Comparison of ENCODE assay signal across 1 cellular context in the genomic region with DNA sequence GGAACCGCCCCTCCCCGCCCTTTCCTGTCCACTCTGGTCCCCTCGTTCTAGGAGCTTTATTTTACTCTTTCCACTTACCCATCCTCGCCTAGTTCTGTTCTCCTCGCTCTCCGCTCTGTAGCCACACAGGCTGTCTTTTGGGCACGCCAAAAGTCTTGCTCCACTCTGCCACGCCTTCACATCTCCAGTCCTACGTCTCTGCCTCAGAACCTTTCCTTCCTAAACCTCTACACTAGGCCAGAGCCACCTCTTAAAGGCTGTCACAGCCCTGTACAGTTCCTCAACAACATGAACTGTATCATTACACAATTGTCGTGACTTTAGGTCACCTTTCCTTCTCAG.
TF ChIP-seq lines count a peak whose summit lies in the region.

No MANE protein-coding gene starts in this region.

TF ChIP-seq in K562, 482 proteins besides CTCF, POLR2A, EP300 and RAD21 (continued from another document and continues in another):
- TF ChIP-seq, protein P1, sequence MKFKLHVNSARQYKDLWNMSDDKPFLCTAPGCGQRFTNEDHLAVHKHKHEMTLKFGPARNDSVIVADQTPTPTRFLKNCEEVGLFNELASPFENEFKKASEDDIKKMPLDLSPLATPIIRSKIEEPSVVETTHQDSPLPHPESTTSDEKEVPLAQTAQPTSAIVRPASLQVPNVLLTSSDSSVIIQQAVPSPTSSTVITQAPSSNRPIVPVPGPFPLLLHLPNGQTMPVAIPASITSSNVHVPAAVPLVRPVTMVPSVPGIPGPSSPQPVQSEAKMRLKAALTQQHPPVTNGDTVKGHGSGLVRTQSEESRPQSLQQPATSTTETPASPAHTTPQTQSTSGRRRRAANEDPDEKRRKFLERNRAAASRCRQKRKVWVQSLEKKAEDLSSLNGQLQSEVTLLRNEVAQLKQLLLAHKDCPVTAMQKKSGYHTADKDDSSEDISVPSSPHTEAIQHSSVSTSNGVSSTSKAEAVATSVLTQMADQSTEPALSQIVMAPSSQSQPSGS (CRISPR knock-in tag; IDR thresholded peaks at IDR 0.05) = no peak
- peak in 1 of 2 experiments; percentile 45; a peak in 1 of 4 replicates for TF ChIP-seq FOXK2 (conservative IDR thresholded peaks at IDR 0.05 in 1 of 2, IDR thresholded peaks at IDR 0.05 in 1 of 2; ENCODE audit: low read depth in 2 of 2)
- no peak for TF ChIP-seq NFE2 (IDR thresholded peaks at IDR 0.05; ENCODE audit: low read depth)
- no peak for TF ChIP-seq STAT5A (IDR thresholded peaks at IDR 0.05; ENCODE audit: borderline replicate concordance, low read length)
- TF ChIP-seq, protein P2, sequence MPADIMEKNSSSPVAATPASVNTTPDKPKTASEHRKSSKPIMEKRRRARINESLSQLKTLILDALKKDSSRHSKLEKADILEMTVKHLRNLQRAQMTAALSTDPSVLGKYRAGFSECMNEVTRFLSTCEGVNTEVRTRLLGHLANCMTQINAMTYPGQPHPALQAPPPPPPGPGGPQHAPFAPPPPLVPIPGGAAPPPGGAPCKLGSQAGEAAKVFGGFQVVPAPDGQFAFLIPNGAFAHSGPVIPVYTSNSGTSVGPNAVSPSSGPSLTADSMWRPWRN (IDR thresholded peaks at IDR 0.05; ENCODE audit: low read depth) = no peak
- no peak for TF ChIP-seq PHF8 (IDR thresholded peaks at IDR 0.05; ENCODE audit: borderline replicate concordance, low read length)
- TF ChIP-seq ZNF695 (CRISPR knock-in tag; IDR thresholded peaks at IDR 0.05) = no peak
- TF ChIP-seq NR1H2 (CRISPR knock-in tag; IDR thresholded peaks at IDR 0.05) = no peak
- TF ChIP-seq RBM22 (IDR thresholded peaks at IDR 0.05; ENCODE audit: low read depth, low read length, poor library complexity, severe bottlenecking) = no peak
- TF ChIP-seq ZC3H11A (IDR thresholded peaks at IDR 0.05; ENCODE audit: low read depth, low read length) = no peak
- TF ChIP-seq, protein P3, sequence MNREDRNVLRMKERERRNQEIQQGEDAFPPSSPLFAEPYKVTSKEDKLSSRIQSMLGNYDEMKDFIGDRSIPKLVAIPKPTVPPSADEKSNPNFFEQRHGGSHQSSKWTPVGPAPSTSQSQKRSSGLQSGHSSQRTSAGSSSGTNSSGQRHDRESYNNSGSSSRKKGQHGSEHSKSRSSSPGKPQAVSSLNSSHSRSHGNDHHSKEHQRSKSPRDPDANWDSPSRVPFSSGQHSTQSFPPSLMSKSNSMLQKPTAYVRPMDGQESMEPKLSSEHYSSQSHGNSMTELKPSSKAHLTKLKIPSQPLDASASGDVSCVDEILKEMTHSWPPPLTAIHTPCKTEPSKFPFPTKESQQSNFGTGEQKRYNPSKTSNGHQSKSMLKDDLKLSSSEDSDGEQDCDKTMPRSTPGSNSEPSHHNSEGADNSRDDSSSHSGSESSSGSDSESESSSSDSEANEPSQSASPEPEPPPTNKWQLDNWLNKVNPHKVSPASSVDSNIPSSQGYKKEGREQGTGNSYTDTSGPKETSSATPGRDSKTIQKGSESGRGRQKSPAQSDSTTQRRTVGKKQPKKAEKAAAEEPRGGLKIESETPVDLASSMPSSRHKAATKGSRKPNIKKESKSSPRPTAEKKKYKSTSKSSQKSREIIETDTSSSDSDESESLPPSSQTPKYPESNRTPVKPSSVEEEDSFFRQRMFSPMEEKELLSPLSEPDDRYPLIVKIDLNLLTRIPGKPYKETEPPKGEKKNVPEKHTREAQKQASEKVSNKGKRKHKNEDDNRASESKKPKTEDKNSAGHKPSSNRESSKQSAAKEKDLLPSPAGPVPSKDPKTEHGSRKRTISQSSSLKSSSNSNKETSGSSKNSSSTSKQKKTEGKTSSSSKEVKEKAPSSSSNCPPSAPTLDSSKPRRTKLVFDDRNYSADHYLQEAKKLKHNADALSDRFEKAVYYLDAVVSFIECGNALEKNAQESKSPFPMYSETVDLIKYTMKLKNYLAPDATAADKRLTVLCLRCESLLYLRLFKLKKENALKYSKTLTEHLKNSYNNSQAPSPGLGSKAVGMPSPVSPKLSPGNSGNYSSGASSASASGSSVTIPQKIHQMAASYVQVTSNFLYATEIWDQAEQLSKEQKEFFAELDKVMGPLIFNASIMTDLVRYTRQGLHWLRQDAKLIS (CRISPR knock-in tag; IDR thresholded peaks at IDR 0.05) = 0 out of 2 replicates have a peak, but pooled peaks have one; percentile 4
- TF ChIP-seq ZNF583 (CRISPR knock-in tag; IDR thresholded peaks at IDR 0.05) = no peak
- TF ChIP-seq RFX5 (IDR thresholded peaks at IDR 0.05; ENCODE audit: low read depth, low read length) = no peak
- TF ChIP-seq, protein P4, sequence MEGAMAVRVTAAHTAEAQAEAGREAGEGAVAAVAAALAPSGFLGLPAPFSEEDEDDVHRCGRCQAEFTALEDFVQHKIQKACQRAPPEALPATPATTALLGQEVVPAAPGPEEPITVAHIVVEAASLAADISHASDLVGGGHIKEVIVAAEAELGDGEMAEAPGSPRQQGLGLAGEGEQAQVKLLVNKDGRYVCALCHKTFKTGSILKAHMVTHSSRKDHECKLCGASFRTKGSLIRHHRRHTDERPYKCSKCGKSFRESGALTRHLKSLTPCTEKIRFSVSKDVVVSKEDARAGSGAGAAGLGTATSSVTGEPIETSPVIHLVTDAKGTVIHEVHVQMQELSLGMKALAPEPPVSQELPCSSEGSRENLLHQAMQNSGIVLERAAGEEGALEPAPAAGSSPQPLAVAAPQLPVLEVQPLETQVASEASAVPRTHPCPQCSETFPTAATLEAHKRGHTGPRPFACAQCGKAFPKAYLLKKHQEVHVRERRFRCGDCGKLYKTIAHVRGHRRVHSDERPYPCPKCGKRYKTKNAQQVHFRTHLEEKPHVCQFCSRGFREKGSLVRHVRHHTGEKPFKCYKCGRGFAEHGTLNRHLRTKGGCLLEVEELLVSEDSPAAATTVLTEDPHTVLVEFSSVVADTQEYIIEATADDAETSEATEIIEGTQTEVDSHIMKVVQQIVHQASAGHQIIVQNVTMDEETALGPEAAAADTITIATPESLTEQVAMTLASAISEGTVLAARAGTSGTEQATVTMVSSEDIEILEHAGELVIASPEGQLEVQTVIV (CRISPR knock-in tag; IDR thresholded peaks at IDR 0.05; ENCODE audit: borderline replicate concordance) = no peak
- TF ChIP-seq, protein P5, sequence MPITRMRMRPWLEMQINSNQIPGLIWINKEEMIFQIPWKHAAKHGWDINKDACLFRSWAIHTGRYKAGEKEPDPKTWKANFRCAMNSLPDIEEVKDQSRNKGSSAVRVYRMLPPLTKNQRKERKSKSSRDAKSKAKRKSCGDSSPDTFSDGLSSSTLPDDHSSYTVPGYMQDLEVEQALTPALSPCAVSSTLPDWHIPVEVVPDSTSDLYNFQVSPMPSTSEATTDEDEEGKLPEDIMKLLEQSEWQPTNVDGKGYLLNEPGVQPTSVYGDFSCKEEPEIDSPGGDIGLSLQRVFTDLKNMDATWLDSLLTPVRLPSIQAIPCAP (CRISPR knock-in tag; IDR thresholded peaks at IDR 0.05; ENCODE audit: borderline replicate concordance) = no peak
- TF ChIP-seq, protein P6, sequence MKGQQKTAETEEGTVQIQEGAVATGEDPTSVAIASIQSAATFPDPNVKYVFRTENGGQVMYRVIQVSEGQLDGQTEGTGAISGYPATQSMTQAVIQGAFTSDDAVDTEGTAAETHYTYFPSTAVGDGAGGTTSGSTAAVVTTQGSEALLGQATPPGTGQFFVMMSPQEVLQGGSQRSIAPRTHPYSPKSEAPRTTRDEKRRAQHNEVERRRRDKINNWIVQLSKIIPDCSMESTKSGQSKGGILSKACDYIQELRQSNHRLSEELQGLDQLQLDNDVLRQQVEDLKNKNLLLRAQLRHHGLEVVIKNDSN (CRISPR knock-in tag; IDR thresholded peaks at IDR 0.05) = no peak
- TF ChIP-seq ELF4 (CRISPR knock-in tag; IDR thresholded peaks at IDR 0.05) = no peak
- TF ChIP-seq, protein P7, sequence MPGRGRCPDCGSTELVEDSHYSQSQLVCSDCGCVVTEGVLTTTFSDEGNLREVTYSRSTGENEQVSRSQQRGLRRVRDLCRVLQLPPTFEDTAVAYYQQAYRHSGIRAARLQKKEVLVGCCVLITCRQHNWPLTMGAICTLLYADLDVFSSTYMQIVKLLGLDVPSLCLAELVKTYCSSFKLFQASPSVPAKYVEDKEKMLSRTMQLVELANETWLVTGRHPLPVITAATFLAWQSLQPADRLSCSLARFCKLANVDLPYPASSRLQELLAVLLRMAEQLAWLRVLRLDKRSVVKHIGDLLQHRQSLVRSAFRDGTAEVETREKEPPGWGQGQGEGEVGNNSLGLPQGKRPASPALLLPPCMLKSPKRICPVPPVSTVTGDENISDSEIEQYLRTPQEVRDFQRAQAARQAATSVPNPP (IDR thresholded peaks at IDR 0.05; ENCODE audit: borderline replicate concordance, insufficient read depth, insufficient read length) = no peak
- no peak for TF ChIP-seq ZC3H8 (IDR thresholded peaks at IDR 0.05)
- TF ChIP-seq ZNF584 (CRISPR knock-in tag; IDR thresholded peaks at IDR 0.05; ENCODE audit: low read depth) = no peak
- TF ChIP-seq TAF15 (IDR thresholded peaks at IDR 0.05; ENCODE audit: low read depth, low read length) = no peak
- TF ChIP-seq ZNF561 (CRISPR knock-in tag; conservative IDR thresholded peaks at IDR 0.05) = no peak
- TF ChIP-seq ZNF436 (CRISPR knock-in tag; IDR thresholded peaks at IDR 0.05) = no peak
- 0 out of 2 replicates have a peak, but pooled peaks have one; percentile 54 for TF ChIP-seq NFRKB (IDR thresholded peaks at IDR 0.05; ENCODE audit: low read depth)
- TF ChIP-seq, protein P8, sequence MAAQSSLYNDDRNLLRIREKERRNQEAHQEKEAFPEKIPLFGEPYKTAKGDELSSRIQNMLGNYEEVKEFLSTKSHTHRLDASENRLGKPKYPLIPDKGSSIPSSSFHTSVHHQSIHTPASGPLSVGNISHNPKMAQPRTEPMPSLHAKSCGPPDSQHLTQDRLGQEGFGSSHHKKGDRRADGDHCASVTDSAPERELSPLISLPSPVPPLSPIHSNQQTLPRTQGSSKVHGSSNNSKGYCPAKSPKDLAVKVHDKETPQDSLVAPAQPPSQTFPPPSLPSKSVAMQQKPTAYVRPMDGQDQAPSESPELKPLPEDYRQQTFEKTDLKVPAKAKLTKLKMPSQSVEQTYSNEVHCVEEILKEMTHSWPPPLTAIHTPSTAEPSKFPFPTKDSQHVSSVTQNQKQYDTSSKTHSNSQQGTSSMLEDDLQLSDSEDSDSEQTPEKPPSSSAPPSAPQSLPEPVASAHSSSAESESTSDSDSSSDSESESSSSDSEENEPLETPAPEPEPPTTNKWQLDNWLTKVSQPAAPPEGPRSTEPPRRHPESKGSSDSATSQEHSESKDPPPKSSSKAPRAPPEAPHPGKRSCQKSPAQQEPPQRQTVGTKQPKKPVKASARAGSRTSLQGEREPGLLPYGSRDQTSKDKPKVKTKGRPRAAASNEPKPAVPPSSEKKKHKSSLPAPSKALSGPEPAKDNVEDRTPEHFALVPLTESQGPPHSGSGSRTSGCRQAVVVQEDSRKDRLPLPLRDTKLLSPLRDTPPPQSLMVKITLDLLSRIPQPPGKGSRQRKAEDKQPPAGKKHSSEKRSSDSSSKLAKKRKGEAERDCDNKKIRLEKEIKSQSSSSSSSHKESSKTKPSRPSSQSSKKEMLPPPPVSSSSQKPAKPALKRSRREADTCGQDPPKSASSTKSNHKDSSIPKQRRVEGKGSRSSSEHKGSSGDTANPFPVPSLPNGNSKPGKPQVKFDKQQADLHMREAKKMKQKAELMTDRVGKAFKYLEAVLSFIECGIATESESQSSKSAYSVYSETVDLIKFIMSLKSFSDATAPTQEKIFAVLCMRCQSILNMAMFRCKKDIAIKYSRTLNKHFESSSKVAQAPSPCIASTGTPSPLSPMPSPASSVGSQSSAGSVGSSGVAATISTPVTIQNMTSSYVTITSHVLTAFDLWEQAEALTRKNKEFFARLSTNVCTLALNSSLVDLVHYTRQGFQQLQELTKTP (IDR thresholded peaks at IDR 0.05; ENCODE audit: low read depth in 1 of 2, partially characterized antibody in 2 of 2) = peak in 1 of 2 experiments; percentile 31
- TF ChIP-seq SUPT5H (IDR thresholded peaks at IDR 0.05) = no peak
- TF ChIP-seq, protein P9, sequence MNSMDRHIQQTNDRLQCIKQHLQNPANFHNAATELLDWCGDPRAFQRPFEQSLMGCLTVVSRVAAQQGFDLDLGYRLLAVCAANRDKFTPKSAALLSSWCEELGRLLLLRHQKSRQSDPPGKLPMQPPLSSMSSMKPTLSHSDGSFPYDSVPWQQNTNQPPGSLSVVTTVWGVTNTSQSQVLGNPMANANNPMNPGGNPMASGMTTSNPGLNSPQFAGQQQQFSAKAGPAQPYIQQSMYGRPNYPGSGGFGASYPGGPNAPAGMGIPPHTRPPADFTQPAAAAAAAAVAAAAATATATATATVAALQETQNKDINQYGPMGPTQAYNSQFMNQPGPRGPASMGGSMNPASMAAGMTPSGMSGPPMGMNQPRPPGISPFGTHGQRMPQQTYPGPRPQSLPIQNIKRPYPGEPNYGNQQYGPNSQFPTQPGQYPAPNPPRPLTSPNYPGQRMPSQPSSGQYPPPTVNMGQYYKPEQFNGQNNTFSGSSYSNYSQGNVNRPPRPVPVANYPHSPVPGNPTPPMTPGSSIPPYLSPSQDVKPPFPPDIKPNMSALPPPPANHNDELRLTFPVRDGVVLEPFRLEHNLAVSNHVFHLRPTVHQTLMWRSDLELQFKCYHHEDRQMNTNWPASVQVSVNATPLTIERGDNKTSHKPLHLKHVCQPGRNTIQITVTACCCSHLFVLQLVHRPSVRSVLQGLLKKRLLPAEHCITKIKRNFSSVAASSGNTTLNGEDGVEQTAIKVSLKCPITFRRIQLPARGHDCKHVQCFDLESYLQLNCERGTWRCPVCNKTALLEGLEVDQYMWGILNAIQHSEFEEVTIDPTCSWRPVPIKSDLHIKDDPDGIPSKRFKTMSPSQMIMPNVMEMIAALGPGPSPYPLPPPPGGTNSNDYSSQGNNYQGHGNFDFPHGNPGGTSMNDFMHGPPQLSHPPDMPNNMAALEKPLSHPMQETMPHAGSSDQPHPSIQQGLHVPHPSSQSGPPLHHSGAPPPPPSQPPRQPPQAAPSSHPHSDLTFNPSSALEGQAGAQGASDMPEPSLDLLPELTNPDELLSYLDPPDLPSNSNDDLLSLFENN (IDR thresholded peaks at IDR 0.05; ENCODE audit: low read depth in 2 of 2, low read length in 2 of 2) = no peak
- TF ChIP-seq, protein P10, sequence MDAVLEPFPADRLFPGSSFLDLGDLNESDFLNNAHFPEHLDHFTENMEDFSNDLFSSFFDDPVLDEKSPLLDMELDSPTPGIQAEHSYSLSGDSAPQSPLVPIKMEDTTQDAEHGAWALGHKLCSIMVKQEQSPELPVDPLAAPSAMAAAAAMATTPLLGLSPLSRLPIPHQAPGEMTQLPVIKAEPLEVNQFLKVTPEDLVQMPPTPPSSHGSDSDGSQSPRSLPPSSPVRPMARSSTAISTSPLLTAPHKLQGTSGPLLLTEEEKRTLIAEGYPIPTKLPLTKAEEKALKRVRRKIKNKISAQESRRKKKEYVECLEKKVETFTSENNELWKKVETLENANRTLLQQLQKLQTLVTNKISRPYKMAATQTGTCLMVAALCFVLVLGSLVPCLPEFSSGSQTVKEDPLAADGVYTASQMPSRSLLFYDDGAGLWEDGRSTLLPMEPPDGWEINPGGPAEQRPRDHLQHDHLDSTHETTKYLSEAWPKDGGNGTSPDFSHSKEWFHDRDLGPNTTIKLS (IDR thresholded peaks at IDR 0.05; ENCODE audit: borderline replicate concordance, low read depth) = no peak
- TF ChIP-seq ZFX (CRISPR knock-in tag; IDR thresholded peaks at IDR 0.05) = no peak
- no peak for TF ChIP-seq SMARCC2 (IDR thresholded peaks at IDR 0.05; ENCODE audit: low read depth)
- TF ChIP-seq KLF13 (tag; IDR thresholded peaks at IDR 0.05; ENCODE audit: borderline replicate concordance, low read depth) = no peak
- no peak for TF ChIP-seq POLR3G (IDR thresholded peaks at IDR 0.05; ENCODE audit: extremely low read depth, insufficient read length, insufficient replicate concordance)
- no peak for TF ChIP-seq ZNF696 (CRISPR knock-in tag; conservative IDR thresholded peaks at IDR 0.05)
- TF ChIP-seq TGIF2 (CRISPR knock-in tag; IDR thresholded peaks at IDR 0.05) = no peak
- TF ChIP-seq TOE1 (IDR thresholded peaks at IDR 0.05; ENCODE audit: borderline replicate concordance) = no peak
- TF ChIP-seq TOE1 (CRISPR knock-in tag; IDR thresholded peaks at IDR 0.05; ENCODE audit: borderline replicate concordance, low read depth) = 0 out of 2 replicates have a peak, but pooled peaks have one; percentile 1
- no peak for TF ChIP-seq TARDBP (IDR thresholded peaks at IDR 0.05)
- TF ChIP-seq ZNF133 (CRISPR knock-in tag; IDR thresholded peaks at IDR 0.05) = 0 out of 2 replicates have a peak, but pooled peaks have one; percentile 33
- TF ChIP-seq BACH1 (tag; IDR thresholded peaks at IDR 0.05) = no peak
